Comparison of ENCODE assay signal across 8 cellular contexts in genomic region chr18:77054606-77055428, GRCh38.
DNase-seq lines count a peak whose midpoint lies in the region; ATAC-seq and TF ChIP-seq lines count a peak whose summit lies in the region.

No MANE protein-coding gene starts in this region.

- peak; percentile 72 for TF ChIP-seq CTCF in WI38 (IDR thresholded peaks at IDR 0.05; ENCODE audit: low read depth, low read length)
- TF ChIP-seq CTCF in cardiac fibroblast (IDR thresholded peaks at IDR 0.05; ENCODE audit: low read depth, low read length), result peak; percentile 86

- ATAC-seq in GM18499 (IDR thresholded peaks at IDR 0.05; ENCODE audit: insufficient read depth, unreplicated experiment) (peak; percentile 68), HG02759 (IDR thresholded peaks at IDR 0.05; ENCODE audit: unreplicated experiment) (peak; percentile 81), left colon (peak; percentile 57)

- intact Hi-C loops in left colon (cut with DNase I, micrococcal nuclease), result loop anchor here in 1 of 2 donors (2.0 kb wide), 1 partner anchor 24 kb away; no protein-coding TSS in a partner anchor

- 0 out of 2 replicates have a peak overlapping the region, but pooled peaks have one; percentile 8 for H3K4me3 ChIP-seq in WI38 (ENCODE audit: low read depth, low read length)
- H3K4me3 ChIP-seq in cardiac fibroblast (replicated peaks in 1 of 2; ENCODE audit: low read depth in 2 of 2, low read length in 2 of 2), result no peak overlapping the region

- peak; percentile 55 for DNase-seq in NCI-H1694 (lab: John Stamatoyannopoulos, UW)
- peak; percentile 87 to 95 for DNase-seq in cardiac fibroblast (ENCODE audit: low read depth in 2 of 2)
- peak; percentile 80 to 85 for DNase-seq in left colon
- DNase-seq in stimulated activated CD4-positive, alpha-beta T cell treated with anti-CD3 and anti-CD28 coated beads, Interleukin-1b, Interleukin-23, amount 100 ng/mL, for 4 hours (ENCODE audit: low read depth in 2 of 2), result peak; percentile 43 to 55
- DNase-seq in SW480 (ENCODE audit: low spot score), result no peak
